27 cellular contexts compared by ENCODE assay signal in genomic region chr2:126751477-126751876, GRCh38.
"Had no signal": no experiment of that assay in that cellular context is flagged by ENCODE, and none has a peak within 500 bp of the region (broad histone marks: within the 10 kb centered on the region; RNA-seq: fewer than 3 reads in every experiment).

No MANE protein-coding gene starts in this region.

- H3K36me3 Mint-ChIP-seq: stimulated activated naive B cell treated with anti-CD40 and anti-IgM and Interleukin-4, amounts not matched to agents 10 μg/mL and 1 μg/mL and 100 μg/mL, for 72 hours had no signal

- H3K4me3 Mint-ChIP-seq: activated CD4-positive, alpha-beta memory T cell treated with anti-CD3 and anti-CD28 coated beads, Interleukin-2, amount 10 ng/mL, durations not matched to agents 7 days and 5 days; activated CD4-positive, alpha-beta T cell treated with anti-CD3 and anti-CD28 coated beads, Interleukin-2, amount 10 ng/mL, durations not matched to agents 24 days and 14 days; activated T-cell treated with anti-CD3 and anti-CD28 coated beads, Interleukin-2, amount 50 U/mL, for 24 hours; activated T-helper 17 cell treated with anti-CD3 and anti-CD28 coated beads, Interleukin-2, amount 50 U/mL, for 72 hours; naive B cell; nephron progenitor cell; stimulated activated naive B cell treated with anti-CD40 and anti-IgM and Interleukin-4, amounts not matched to agents 10 μg/mL and 1 μg/mL and 100 μg/mL, for 72 hours; T-helper 17 cell had no signal

- H3K4me1 Mint-ChIP-seq: activated CD4-positive, alpha-beta T cell treated with anti-CD3 and anti-CD28 coated beads, Interleukin-2, amount 10 ng/mL, durations not matched to agents 24 days and 14 days; naive B cell; nephron progenitor cell had no signal

- H3K27ac Mint-ChIP-seq: activated CD4-positive, alpha-beta memory T cell treated with anti-CD3 and anti-CD28 coated beads, Interleukin-2, amount 10 ng/mL, durations not matched to agents 7 days and 5 days; activated CD4-positive, alpha-beta T cell treated with anti-CD3 and anti-CD28 coated beads, Interleukin-2, amount 10 ng/mL, durations not matched to agents 24 days and 14 days; activated T-cell treated with anti-CD3 and anti-CD28 coated beads, Interleukin-2, amount 50 U/mL, for 24 hours; activated T-helper 17 cell treated with anti-CD3 and anti-CD28 coated beads, Interleukin-2, amount 50 U/mL, for 72 hours; naive B cell; nephron progenitor cell; stimulated activated naive B cell treated with anti-CD40 and anti-IgM and Interleukin-4, amounts not matched to agents 10 μg/mL and 1 μg/mL and 100 μg/mL, for 72 hours; T-helper 17 cell had no signal

- ATAC-seq: activated CD4-positive, CD25-positive, alpha-beta regulatory T cell treated with anti-CD3 and anti-CD28 coated beads, Interleukin-2, amount 50 U/mL, for 24 hours; activated T-helper 17 cell treated with anti-CD3 and anti-CD28 coated beads, Interleukin-2, amount 50 U/mL, for 72 hours; left cardiac atrium; pancreas; SK-N-SH treated with all-trans-retinoic acid at 6 μM for 48 hours; stimulated activated naive B cell treated with anti-CD40 and anti-IgM and Interleukin-4, amounts not matched to agents 10 μg/mL and 1 μg/mL and 100 μg/mL, for 72 hours; T-helper 17 cell had no signal

- H3K27me3 Mint-ChIP-seq: activated T-cell treated with anti-CD3 and anti-CD28 coated beads, Interleukin-2, amount 50 U/mL, for 24 hours; activated T-helper 17 cell treated with anti-CD3 and anti-CD28 coated beads, Interleukin-2, amount 50 U/mL, for 72 hours; T-helper 17 cell had no signal

- DNase-seq: activated CD4-positive, alpha-beta memory T cell treated with anti-CD3 and anti-CD28 coated beads, Interleukin-2, amount 10 ng/mL, durations not matched to agents 7 days and 5 days; activated CD4-positive, alpha-beta T cell treated with anti-CD3 and anti-CD28 coated beads, Interleukin-2, amount 10 ng/mL, durations not matched to agents 24 days and 14 days; activated gamma-delta T cell treated with Interleukin-2 at 50 U/mL for 16 hours; activated naive CD4-positive, alpha-beta T cell treated with anti-CD3 and anti-CD28 coated beads, Interleukin-2, amount 50 U/mL, for 16 hours; activated T-cell treated with anti-CD3 and anti-CD28 coated beads, Interleukin-2, amount 50 U/mL, for 24 hours; effector memory CD4-positive, alpha-beta T cell; erythroblast; foreskin fibroblast; hippocampal formation; left cardiac atrium; mammary epithelial cell; naive B cell; nephron progenitor cell; pancreas; retina; sigmoid colon; small intestine; stimulated activated CD4-positive, alpha-beta T cell treated with anti-CD3 and anti-CD28 coated beads, Interleukin-4, amount 100 ng/mL, for 24 hours; stimulated activated naive B cell treated with anti-CD40 and anti-IgM and Interleukin-4, amounts not matched to agents 10 μg/mL and 1 μg/mL and 100 μg/mL, for 72 hours; stomach; T-helper 17 cell; T1000; tibial artery; WERI-Rb-1 had no signal

- H3K9me3 Mint-ChIP-seq: activated T-cell treated with anti-CD3 and anti-CD28 coated beads, Interleukin-2, amount 50 U/mL, for 24 hours had no signal
